ENCODE assay signal across 1 cellular context in the genomic region with DNA sequence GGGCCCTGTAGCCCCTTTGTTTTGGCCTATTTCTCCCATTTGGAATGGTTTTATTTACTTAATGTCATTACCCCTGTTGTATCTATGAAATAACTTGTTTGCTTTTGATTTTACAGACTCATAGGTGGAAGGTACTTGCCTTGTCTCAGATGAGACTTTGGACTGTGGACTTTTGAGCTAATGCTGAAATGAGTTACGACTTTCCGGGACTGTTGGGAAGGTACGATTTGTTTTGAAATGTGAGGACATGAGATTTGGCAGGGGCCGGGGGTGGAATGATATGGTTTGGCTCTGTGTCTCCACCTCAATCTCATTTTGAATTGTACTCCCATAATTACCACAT.
TF ChIP-seq lines count a peak whose summit lies in the region.

No MANE protein-coding gene starts in this region.

TF ChIP-seq in HepG2, 621 proteins besides CTCF, POLR2A, EP300 and RAD21 (continued from another document and continues in another):
- TF ChIP-seq, protein P1, sequence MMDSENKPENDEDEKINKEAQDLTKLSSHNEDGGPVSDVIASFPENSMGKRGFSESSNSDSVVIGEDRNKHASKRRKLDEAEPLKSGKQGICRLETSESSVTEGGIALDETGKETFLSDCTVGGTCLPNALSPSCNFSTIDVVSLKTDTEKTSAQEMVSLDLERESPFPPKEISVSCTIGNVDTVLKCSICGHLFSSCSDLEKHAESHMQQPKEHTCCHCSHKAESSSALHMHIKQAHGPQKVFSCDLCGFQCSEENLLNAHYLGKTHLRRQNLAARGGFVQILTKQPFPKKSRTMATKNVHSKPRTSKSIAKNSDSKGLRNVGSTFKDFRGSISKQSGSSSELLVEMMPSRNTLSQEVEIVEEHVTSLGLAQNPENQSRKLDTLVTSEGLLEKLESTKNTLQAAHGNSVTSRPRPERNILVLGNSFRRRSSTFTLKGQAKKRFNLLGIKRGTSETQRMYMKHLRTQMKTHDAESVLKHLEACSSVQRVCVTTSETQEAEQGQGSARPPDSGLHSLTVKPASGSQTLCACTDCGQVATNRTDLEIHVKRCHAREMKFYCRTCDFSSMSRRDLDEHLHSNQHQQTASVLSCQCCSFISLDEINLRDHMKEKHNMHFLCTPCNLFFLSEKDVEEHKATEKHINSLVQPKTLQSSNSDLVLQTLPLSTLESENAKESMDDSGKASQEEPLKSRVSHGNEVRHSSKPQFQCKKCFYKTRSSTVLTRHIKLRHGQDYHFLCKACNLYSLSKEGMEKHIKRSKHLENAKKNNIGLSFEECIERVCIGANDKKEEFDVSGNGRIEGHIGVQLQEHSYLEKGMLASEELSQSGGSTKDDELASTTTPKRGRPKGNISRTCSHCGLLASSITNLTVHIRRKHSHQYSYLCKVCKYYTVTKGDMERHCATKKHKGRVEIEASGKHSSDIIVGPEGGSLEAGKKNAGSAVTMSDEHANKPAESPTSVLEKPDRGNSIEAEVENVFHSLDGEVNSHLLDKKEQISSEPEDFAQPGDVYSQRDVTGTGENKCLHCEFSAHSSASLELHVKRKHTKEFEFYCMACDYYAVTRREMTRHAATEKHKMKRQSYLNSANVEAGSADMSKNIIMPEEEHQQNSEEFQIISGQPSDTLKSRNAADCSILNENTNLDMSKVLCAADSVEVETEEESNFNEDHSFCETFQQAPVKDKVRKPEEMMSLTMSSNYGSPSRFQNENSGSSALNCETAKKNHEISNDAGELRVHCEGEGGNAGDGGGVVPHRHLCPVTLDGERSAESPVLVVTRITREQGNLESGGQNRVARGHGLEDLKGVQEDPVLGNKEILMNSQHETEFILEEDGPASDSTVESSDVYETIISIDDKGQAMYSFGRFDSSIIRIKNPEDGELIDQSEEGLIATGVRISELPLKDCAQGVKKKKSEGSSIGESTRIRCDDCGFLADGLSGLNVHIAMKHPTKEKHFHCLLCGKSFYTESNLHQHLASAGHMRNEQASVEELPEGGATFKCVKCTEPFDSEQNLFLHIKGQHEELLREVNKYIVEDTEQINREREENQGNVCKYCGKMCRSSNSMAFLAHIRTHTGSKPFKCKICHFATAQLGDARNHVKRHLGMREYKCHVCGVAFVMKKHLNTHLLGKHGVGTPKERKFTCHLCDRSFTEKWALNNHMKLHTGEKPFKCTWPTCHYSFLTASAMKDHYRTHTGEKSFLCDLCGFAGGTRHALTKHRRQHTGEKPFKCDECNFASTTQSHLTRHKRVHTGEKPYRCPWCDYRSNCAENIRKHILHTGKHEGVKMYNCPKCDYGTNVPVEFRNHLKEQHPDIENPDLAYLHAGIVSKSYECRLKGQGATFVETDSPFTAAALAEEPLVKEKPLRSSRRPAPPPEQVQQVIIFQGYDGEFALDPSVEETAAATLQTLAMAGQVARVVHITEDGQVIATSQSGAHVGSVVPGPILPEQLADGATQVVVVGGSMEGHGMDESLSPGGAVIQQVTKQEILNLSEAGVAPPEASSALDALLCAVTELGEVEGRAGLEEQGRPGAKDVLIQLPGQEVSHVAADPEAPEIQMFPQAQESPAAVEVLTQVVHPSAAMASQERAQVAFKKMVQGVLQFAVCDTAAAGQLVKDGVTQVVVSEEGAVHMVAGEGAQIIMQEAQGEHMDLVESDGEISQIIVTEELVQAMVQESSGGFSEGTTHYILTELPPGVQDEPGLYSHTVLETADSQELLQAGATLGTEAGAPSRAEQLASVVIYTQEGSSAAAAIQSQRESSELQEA (CRISPR knock-in tag; IDR thresholded peaks at IDR 0.05; ENCODE audit: not compliant biosample characterization), result no peak
- TF ChIP-seq HOXA5 (CRISPR knock-in tag; IDR thresholded peaks at IDR 0.05), result no peak
- no peak for TF ChIP-seq E2F1 (CRISPR knock-in tag; IDR thresholded peaks at IDR 0.05)
- 0 out of 2 replicates have a peak, but pooled peaks have one; percentile 38 for TF ChIP-seq SOX5 (CRISPR knock-in tag; IDR thresholded peaks at IDR 0.05; ENCODE audit: borderline replicate concordance)
- TF ChIP-seq ZNF672 (CRISPR knock-in tag; IDR thresholded peaks at IDR 0.05), result no peak
- no peak for TF ChIP-seq JARID2 (CRISPR knock-in tag; IDR thresholded peaks at IDR 0.05; ENCODE audit: insufficient replicate concordance)
- TF ChIP-seq ZSCAN22 (CRISPR knock-in tag; IDR thresholded peaks at IDR 0.05), result no peak
- TF ChIP-seq BCL6 (CRISPR knock-in tag; IDR thresholded peaks at IDR 0.05), result 0 out of 2 replicates have a peak, but pooled peaks have one; percentile 16
- no peak for TF ChIP-seq POLR2AphosphoS2 (IDR thresholded peaks at IDR 0.05; ENCODE audit: low read depth, low read length)
- no peak for TF ChIP-seq MXD3 (CRISPR knock-in tag; IDR thresholded peaks at IDR 0.05)
- TF ChIP-seq AGO2 (optimal IDR thresholded peaks at IDR 0.05; ENCODE audit: low read depth, low read length), result no peak
- TF ChIP-seq, protein P2, sequence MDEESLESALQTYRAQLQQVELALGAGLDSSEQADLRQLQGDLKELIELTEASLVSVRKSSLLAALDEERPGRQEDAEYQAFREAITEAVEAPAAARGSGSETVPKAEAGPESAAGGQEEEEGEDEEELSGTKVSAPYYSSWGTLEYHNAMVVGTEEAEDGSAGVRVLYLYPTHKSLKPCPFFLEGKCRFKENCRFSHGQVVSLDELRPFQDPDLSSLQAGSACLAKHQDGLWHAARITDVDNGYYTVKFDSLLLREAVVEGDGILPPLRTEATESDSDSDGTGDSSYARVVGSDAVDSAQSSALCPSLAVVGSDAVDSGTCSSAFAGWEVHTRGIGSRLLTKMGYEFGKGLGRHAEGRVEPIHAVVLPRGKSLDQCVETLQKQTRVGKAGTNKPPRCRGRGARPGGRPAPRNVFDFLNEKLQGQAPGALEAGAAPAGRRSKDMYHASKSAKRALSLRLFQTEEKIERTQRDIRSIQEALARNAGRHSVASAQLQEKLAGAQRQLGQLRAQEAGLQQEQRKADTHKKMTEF (CRISPR knock-in tag; IDR thresholded peaks at IDR 0.05), result no peak
- TF ChIP-seq, protein P3, sequence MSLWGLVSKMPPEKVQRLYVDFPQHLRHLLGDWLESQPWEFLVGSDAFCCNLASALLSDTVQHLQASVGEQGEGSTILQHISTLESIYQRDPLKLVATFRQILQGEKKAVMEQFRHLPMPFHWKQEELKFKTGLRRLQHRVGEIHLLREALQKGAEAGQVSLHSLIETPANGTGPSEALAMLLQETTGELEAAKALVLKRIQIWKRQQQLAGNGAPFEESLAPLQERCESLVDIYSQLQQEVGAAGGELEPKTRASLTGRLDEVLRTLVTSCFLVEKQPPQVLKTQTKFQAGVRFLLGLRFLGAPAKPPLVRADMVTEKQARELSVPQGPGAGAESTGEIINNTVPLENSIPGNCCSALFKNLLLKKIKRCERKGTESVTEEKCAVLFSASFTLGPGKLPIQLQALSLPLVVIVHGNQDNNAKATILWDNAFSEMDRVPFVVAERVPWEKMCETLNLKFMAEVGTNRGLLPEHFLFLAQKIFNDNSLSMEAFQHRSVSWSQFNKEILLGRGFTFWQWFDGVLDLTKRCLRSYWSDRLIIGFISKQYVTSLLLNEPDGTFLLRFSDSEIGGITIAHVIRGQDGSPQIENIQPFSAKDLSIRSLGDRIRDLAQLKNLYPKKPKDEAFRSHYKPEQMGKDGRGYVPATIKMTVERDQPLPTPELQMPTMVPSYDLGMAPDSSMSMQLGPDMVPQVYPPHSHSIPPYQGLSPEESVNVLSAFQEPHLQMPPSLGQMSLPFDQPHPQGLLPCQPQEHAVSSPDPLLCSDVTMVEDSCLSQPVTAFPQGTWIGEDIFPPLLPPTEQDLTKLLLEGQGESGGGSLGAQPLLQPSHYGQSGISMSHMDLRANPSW (CRISPR knock-in tag; IDR thresholded peaks at IDR 0.05; ENCODE audit: borderline replicate concordance), result no peak
- TF ChIP-seq POGZ (CRISPR knock-in tag; IDR thresholded peaks at IDR 0.05), result peak; percentile 64; the same call in 1 of the 2 replicates
- TF ChIP-seq ZNF550 (CRISPR knock-in tag; IDR thresholded peaks at IDR 0.05; ENCODE audit: borderline replicate concordance), result no peak
- TF ChIP-seq, protein P4, sequence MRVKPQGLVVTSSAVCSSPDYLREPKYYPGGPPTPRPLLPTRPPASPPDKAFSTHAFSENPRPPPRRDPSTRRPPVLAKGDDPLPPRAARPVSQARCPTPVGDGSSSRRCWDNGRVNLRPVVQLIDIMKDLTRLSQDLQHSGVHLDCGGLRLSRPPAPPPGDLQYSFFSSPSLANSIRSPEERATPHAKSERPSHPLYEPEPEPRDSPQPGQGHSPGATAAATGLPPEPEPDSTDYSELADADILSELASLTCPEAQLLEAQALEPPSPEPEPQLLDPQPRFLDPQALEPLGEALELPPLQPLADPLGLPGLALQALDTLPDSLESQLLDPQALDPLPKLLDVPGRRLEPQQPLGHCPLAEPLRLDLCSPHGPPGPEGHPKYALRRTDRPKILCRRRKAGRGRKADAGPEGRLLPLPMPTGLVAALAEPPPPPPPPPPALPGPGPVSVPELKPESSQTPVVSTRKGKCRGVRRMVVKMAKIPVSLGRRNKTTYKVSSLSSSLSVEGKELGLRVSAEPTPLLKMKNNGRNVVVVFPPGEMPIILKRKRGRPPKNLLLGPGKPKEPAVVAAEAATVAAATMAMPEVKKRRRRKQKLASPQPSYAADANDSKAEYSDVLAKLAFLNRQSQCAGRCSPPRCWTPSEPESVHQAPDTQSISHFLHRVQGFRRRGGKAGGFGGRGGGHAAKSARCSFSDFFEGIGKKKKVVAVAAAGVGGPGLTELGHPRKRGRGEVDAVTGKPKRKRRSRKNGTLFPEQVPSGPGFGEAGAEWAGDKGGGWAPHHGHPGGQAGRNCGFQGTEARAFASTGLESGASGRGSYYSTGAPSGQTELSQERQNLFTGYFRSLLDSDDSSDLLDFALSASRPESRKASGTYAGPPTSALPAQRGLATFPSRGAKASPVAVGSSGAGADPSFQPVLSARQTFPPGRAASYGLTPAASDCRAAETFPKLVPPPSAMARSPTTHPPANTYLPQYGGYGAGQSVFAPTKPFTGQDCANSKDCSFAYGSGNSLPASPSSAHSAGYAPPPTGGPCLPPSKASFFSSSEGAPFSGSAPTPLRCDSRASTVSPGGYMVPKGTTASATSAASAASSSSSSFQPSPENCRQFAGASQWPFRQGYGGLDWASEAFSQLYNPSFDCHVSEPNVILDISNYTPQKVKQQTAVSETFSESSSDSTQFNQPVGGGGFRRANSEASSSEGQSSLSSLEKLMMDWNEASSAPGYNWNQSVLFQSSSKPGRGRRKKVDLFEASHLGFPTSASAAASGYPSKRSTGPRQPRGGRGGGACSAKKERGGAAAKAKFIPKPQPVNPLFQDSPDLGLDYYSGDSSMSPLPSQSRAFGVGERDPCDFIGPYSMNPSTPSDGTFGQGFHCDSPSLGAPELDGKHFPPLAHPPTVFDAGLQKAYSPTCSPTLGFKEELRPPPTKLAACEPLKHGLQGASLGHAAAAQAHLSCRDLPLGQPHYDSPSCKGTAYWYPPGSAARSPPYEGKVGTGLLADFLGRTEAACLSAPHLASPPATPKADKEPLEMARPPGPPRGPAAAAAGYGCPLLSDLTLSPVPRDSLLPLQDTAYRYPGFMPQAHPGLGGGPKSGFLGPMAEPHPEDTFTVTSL (CRISPR knock-in tag; IDR thresholded peaks at IDR 0.05; ENCODE audit: borderline replicate concordance), result peak; percentile 58; the same call in 1 of the 2 replicates
- TF ChIP-seq NFYB (CRISPR knock-in tag; IDR thresholded peaks at IDR 0.05), result no peak
- TF ChIP-seq ZC3H4 (CRISPR knock-in tag; IDR thresholded peaks at IDR 0.05; ENCODE audit: borderline replicate concordance), result no peak
- TF ChIP-seq ZBED4 (CRISPR knock-in tag; IDR thresholded peaks at IDR 0.05; ENCODE audit: borderline replicate concordance), result no peak
- TF ChIP-seq ZNF441 (CRISPR knock-in tag; IDR thresholded peaks at IDR 0.05; ENCODE audit: borderline replicate concordance), result no peak
- TF ChIP-seq ZMAT3 (CRISPR knock-in tag; conservative IDR thresholded peaks at IDR 0.05), result no peak
- TF ChIP-seq, protein P5, sequence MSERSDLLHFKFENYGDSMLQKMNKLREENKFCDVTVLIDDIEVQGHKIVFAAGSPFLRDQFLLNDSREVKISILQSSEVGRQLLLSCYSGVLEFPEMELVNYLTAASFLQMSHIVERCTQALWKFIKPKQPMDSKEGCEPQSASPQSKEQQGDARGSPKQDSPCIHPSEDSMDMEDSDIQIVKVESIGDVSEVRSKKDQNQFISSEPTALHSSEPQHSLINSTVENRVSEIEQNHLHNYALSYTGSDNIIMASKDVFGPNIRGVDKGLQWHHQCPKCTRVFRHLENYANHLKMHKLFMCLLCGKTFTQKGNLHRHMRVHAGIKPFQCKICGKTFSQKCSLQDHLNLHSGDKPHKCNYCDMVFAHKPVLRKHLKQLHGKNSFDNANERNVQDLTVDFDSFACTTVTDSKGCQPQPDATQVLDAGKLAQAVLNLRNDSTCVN (CRISPR knock-in tag; IDR thresholded peaks at IDR 0.05; ENCODE audit: borderline replicate concordance), result no peak
- peak; percentile 42; the same call in 1 of the 2 replicates for TF ChIP-seq FOSL2 (CRISPR knock-in tag; IDR thresholded peaks at IDR 0.05)
- no peak for TF ChIP-seq TBX3 (IDR thresholded peaks at IDR 0.05; ENCODE audit: borderline replicate concordance)
- no peak for TF ChIP-seq MED8 (CRISPR knock-in tag; IDR thresholded peaks at IDR 0.05; ENCODE audit: insufficient replicate concordance)
- TF ChIP-seq SRY (CRISPR knock-in tag; IDR thresholded peaks at IDR 0.05), result no peak
- TF ChIP-seq ZNF598 (CRISPR knock-in tag; IDR thresholded peaks at IDR 0.05; ENCODE audit: borderline replicate concordance), result no peak
